ENCODE assay signal across 1 cellular context in the genomic region with DNA sequence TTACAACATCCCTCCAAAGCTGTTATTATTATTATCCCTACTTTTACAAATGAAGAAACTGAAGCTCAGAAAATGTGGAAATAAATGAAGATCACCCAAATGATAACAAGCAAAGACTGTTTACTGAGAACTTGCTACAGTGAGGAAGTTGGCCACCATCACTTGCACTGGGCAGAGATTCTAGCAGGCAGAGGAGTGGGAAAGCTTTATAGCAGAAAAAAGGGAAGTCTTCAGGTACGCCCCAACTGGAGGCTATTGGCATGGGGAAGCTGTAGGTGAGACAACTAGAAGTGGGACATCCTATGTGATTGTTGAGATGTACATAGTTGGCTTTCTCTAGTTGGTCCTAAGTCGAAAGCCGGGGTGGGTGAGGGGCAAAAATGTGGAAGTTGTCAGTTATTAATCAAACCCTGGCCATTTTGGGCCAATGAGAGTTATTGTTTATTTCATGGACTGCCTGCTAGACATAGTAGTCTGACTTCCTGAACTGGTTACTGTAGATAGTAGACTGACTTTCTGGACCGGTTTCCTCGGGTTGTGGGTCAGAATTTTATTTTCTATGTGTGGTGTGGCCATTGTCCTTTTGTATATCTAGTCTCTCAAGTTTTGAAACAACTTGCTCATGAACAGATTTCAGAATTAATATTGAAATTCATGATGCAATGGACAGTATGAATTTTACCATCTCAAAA.
A peak's percentile ranks its signal among the peaks of the same experiment; 100 is the strongest.
TF ChIP-seq lines count a peak whose summit lies in the region.

No MANE protein-coding gene starts in this region.

TF ChIP-seq in K562, 482 proteins besides CTCF, POLR2A, EP300 and RAD21:
- no peak for TF ChIP-seq PML (IDR thresholded peaks at IDR 0.05; ENCODE audit: low read length)
- 0 out of 2 replicates have a peak, but pooled peaks have one; percentile 20 for TF ChIP-seq SPI1 (IDR thresholded peaks at IDR 0.05; ENCODE audit: borderline replicate concordance, low read depth, low read length)
